Comparison of ENCODE assay signal across 10 cellular contexts in genomic region chr2:70992945-70993688, GRCh38. TPM values are rescaled to one million over a fixed set of nuclear protein-coding genes. Genes with fewer than 3 reads are reported as not detected.
DNase-seq lines count a peak whose midpoint lies in the region; ATAC-seq and TF ChIP-seq lines count a peak whose summit lies in the region.
"Had no signal": no experiment of that assay in that cellular context is flagged by ENCODE, and none has a peak within 500 bp of the region (broad histone marks: within the 10 kb centered on the region; RNA-seq: fewer than 3 reads in every experiment).

No MANE protein-coding gene starts in this region.

- H3K27me3 Mint-ChIP-seq in dendritic cell treated with granulocyte-macrophage colony-stimulating factor and Interleukin-4, amounts not matched to agents 40 ng/mL and 50 ng/mL, for 4 days, result no peaks in the 10 kb centered on the region

- no peak for TF ChIP-seq CTCF in osteoblast (IDR thresholded peaks at IDR 0.05; ENCODE audit: extremely low read depth, low read depth, low read length)
- no peak for TF ChIP-seq CTCF in gastroesophageal sphincter (IDR thresholded peaks at IDR 0.05)

- intact Hi-C loops in dendritic cell treated with granulocyte-macrophage colony-stimulating factor and Interleukin-4, amounts not matched to agents 40 ng/mL and 50 ng/mL, for 4 days (cut with micrococcal nuclease), result no loop called here

- peaks cover 40% of the 10 kb centered on the region for H3K79me2 ChIP-seq in osteoblast (ENCODE audit: insufficient read depth, low read length)

- H3K4me2 ChIP-seq in osteoblast (ENCODE audit: insufficient read depth, low read length), result peak overlapping the region; percentile 96

- TF ChIP-seq EP300 in gastroesophageal sphincter (IDR thresholded peaks at IDR 0.05), result no peak

- H3K4me3 ChIP-seq in osteoblast (ENCODE audit: insufficient read depth, low read length) (peak overlapping the region; percentile 94), gastroesophageal sphincter (peak overlapping the region in 1 of 2 donors; percentile 100)

- TF ChIP-seq POLR2A in gastroesophageal sphincter (IDR thresholded peaks at IDR 0.05), result no peak

- DNase-seq in EH (ENCODE audit: low read depth), result peak; percentile 12
- DNase-seq in NAMALWA (ENCODE audit: low spot score), result peak; percentile 9
- no peak for DNase-seq in osteoblast (ENCODE audit: insufficient read length, low spot score, missing footprints)
- no peak for DNase-seq in G401 (ENCODE audit: low spot score)
- DNase-seq in C1 segment of cervical spinal cord (lab: John Stamatoyannopoulos, UW), result no peak

- peak overlapping the region; percentile 90 for H3K4me3 Mint-ChIP-seq in dendritic cell treated with granulocyte-macrophage colony-stimulating factor and Interleukin-4, amounts not matched to agents 40 ng/mL and 50 ng/mL, for 4 days

- H3K36me3 ChIP-seq in osteoblast (ENCODE audit: insufficient read depth, low read length) (peaks cover 36% of the 10 kb centered on the region), gastroesophageal sphincter (peaks cover 0 to 41% of the 10 kb centered on the region in 2 donors)

- H3K27ac Mint-ChIP-seq in dendritic cell treated with granulocyte-macrophage colony-stimulating factor and Interleukin-4, amounts not matched to agents 40 ng/mL and 50 ng/mL, for 4 days, result peak overlapping the region; percentile 91

- H4K20me1 ChIP-seq in osteoblast (ENCODE audit: insufficient read depth, low read length), result peaks cover 21% of the 10 kb centered on the region

- H3K9me3 Mint-ChIP-seq in dendritic cell treated with granulocyte-macrophage colony-stimulating factor and Interleukin-4, amounts not matched to agents 40 ng/mL and 50 ng/mL, for 4 days, result no peaks in the 10 kb centered on the region

- peaks cover 47% of the 10 kb centered on the region for H3K4me1 Mint-ChIP-seq in dendritic cell treated with granulocyte-macrophage colony-stimulating factor and Interleukin-4, amounts not matched to agents 40 ng/mL and 50 ng/mL, for 4 days (ENCODE audit: low read depth)

- H3K4me1 ChIP-seq in osteoblast (ENCODE audit: insufficient read depth, low read length) (peaks cover 22% of the 10 kb centered on the region), gastroesophageal sphincter (peaks cover 0 to 57% (median 14%) of the 10 kb centered on the region in 3 donors)

- no peaks in the 10 kb centered on the region for H3K27me3 ChIP-seq in osteoblast (ENCODE audit: insufficient read depth, low read length)
- H3K27me3 ChIP-seq in gastroesophageal sphincter, result no peaks in the 10 kb centered on the region

- no peak for ATAC-seq in GM19328 (IDR thresholded peaks at IDR 0.05; ENCODE audit: unreplicated experiment)
- no peak for ATAC-seq in gastroesophageal sphincter

- WGBS in gastroesophageal sphincter (ENCODE audit: low coverage in 1 of 2), 2 donors, result 90 to 95% methylated on average over 7 to 9 of the region's 11 CpGs

- no peak overlapping the region for H2AFZ ChIP-seq in osteoblast (ENCODE audit: low read length)

- peaks cover 58% of the 10 kb centered on the region for H3K36me3 Mint-ChIP-seq in dendritic cell treated with granulocyte-macrophage colony-stimulating factor and Interleukin-4, amounts not matched to agents 40 ng/mL and 50 ng/mL, for 4 days (ENCODE audit: low read depth)

- H3K27ac ChIP-seq in osteoblast (ENCODE audit: low read depth, low read length) (no peak overlapping the region), gastroesophageal sphincter (peak overlapping the region in 1 of 4 donors; percentile 94)

- in situ Hi-C loops in G401 (cut with HindIII; ENCODE audit: low sequenced_read_pairs), result no loop called here

- no peaks in the 10 kb centered on the region for H3K9me3 ChIP-seq in osteoblast (ENCODE audit: low read depth, low read length)
- no peaks in the 10 kb centered on the region for H3K9me3 ChIP-seq in gastroesophageal sphincter

RNA-seq across cellular contexts. Expression of gene TEX261, which starts 1.6 kb away (rescaled TPM):
- 30.0 and 36.8 TPM in 2 replicates for total RNA-seq in osteoblast
- 26.5 and 33.4 TPM in 2 replicates for total RNA-seq in G401 (2014; rRNA removed; shearing (Covaris generic))
- total RNA-seq in gastroesophageal sphincter, result 10 to 100 TPM; 24.6 to 41.0 (median 34.9) TPM

RNA-seq across cellular contexts. Expression of gene ANKRD53, which starts 14.7 kb away (rescaled TPM):
- total RNA-seq in osteoblast (0.88 and 1.1 TPM in 2 replicates), gastroesophageal sphincter (1 to 10 TPM in 2 of 4 donors, under 1 TPM in 2; 0.27 to 2.8 (median 0.97) TPM)
- total RNA-seq in G401 (2014; rRNA removed; shearing (Covaris generic)), result 0.54 TPM in 1 of 2 replicates, not detected in the other
- total RNA-seq: SK-MEL-5 had no signal

RNA-seq across cellular contexts. Expression of gene ATP6V1B1, which starts 57.4 kb away (rescaled TPM):
- total RNA-seq in osteoblast (0.88 and 2.5 TPM in 2 replicates), gastroesophageal sphincter (under 1 TPM in 1 of 4 donors, not detected in 3; 0.46 TPM)
- 1.1 TPM in 1 of 2 replicates, not detected in the other for total RNA-seq in G401 (2014; rRNA removed; shearing (Covaris generic))
- total RNA-seq: subcutaneous adipose tissue had no signal

Comparison
In these comparisons a context has a peak if more than half of its experiments do, and no peak if none do; other contexts are left out.
1. DNase-seq: peak in EH (single experiment) and NAMALWA (single experiment); none in osteoblast (single experiment), G401 (single experiment) and C1 segment of cervical spinal cord (0 of 14).